In genomic region chr19:49766938-49767315, GRCh38 we compare ENCODE assay signal across 8 cellular contexts. TPM values are rescaled to one million over a fixed set of nuclear protein-coding genes. Genes with fewer than 3 reads are reported as not detected.
DNase-seq lines count a peak whose midpoint lies in the region; ATAC-seq and TF ChIP-seq lines count a peak whose summit lies in the region.

AP2A1 (plus strand) TSS chr19:49767001; CDS start chr19:49767134, 133 bp downstream.

- H3K4me3 ChIP-seq in AG09309 (ENCODE audit: control insufficient read depth, low read depth, low read length) (peak within 1 kb of the TSS; percentile 96), body of pancreas (peak within 1 kb of the TSS; percentile 94 to 95)

- TF ChIP-seq CTCF in AG09309 (IDR thresholded peaks at IDR 0.05; ENCODE audit: control insufficient read depth, insufficient read depth, low read depth, low read length, missing control alignments) = no peak
- no peak for TF ChIP-seq CTCF in body of pancreas (IDR thresholded peaks at IDR 0.05)

- H3K27me3 ChIP-seq in body of pancreas = no peaks in the 10 kb centered on the region

- TF ChIP-seq POLR2A in body of pancreas (IDR thresholded peaks at IDR 0.05) = peak in 1 of 3 donors; percentile 30

- intact Hi-C loops in body of pancreas (cut with DNase I) = no loop called here

- no peaks in the 10 kb centered on the region for H3K9me3 ChIP-seq in body of pancreas

- no peaks in the 10 kb centered on the region for H3K36me3 ChIP-seq in body of pancreas (replicated peaks in 1 of 2; ENCODE audit: insufficient read depth in 1 of 2, low read depth in 2 of 2)

- peak within 1 kb of the TSS; percentile 87 to 92 (median 90) for H3K27ac ChIP-seq in body of pancreas
- peak within 1 kb of the TSS; percentile 97 for H3K27ac ChIP-seq in temporal lobe (ENCODE audit: low read depth, low read length)

- peaks cover 24% of the 10 kb centered on the region for H3K4me1 ChIP-seq in body of pancreas

- no peak for DNase-seq in AG09309 (ENCODE audit: low read depth)
- DNase-seq in body of pancreas = no peak
- DNase-seq in left lobe of liver (ENCODE audit: low spot score) = no peak
- DNase-seq in T-helper 9 cell = no peak
- no peak for DNase-seq in DMS53 (lab: John Stamatoyannopoulos, UW)
- DNase-seq in anterior cingulate cortex (lab: John Stamatoyannopoulos, UW) = no peak

- 0 to 1% methylated on average over 13 to 38 of the region's 39 CpGs for WGBS in body of pancreas, 2 donors

- peak; percentile 12 for ATAC-seq in HG03460 (IDR thresholded peaks at IDR 0.05; ENCODE audit: unreplicated experiment)
- ATAC-seq in body of pancreas = no peak
- ATAC-seq in left lobe of liver = no peak

RNA-seq across cellular contexts. Expression of gene AP2A1, which starts in this region (rescaled TPM):
- 10 to 100 TPM; 43.5 to 45.9 TPM for total RNA-seq in body of pancreas
- total RNA-seq in left lobe of liver = 52.9 TPM
- total RNA-seq in temporal lobe = 44.5 TPM
